14 cellular contexts compared by ENCODE assay signal in genomic region chr15:81182031-81182745, GRCh38. TPM values are rescaled to one million over a fixed set of nuclear protein-coding genes. Genes with fewer than 3 reads are reported as not detected.
DNase-seq lines count a peak whose midpoint lies in the region; ATAC-seq and TF ChIP-seq lines count a peak whose summit lies in the region.
"Had no signal": no experiment of that assay in that cellular context is flagged by ENCODE, and none has a peak within 500 bp of the region (broad histone marks: within the 10 kb centered on the region; RNA-seq: fewer than 3 reads in every experiment).

No MANE protein-coding gene starts in this region.

- no peaks in the 10 kb centered on the region for H3K36me3 ChIP-seq in ascending aorta
- H3K36me3 ChIP-seq in urinary bladder (ENCODE audit: insufficient read depth), result no peaks in the 10 kb centered on the region

- 30% methylated on average over 13 of the region's 13 CpGs for WGBS in urinary bladder

- H3K4me3 Mint-ChIP-seq in activated CD4-positive, alpha-beta memory T cell treated with anti-CD3 and anti-CD28 coated beads, Interleukin-2, amount 10 ng/mL, durations not matched to agents 7 days and 5 days, result no peak overlapping the region
- H3K4me3 Mint-ChIP-seq: activated T-cell treated with anti-CD3 and anti-CD28 coated beads, Interleukin-2, amount 50 U/mL, for 24 hours had no signal

- H3K4me1 Mint-ChIP-seq in activated CD4-positive, alpha-beta memory T cell treated with anti-CD3 and anti-CD28 coated beads, Interleukin-2, amount 10 ng/mL, durations not matched to agents 7 days and 5 days, result peaks cover 20% of the 10 kb centered on the region

- POLR2A ChIA-PET in activated CD4-positive, alpha-beta memory T cell treated with anti-CD3 and anti-CD28 coated beads, Interleukin-2, amount 10 ng/mL, durations not matched to agents 7 days and 5 days (lab: Charles Lee), result no interaction called here

- no peaks in the 10 kb centered on the region for H3K9me3 Mint-ChIP-seq in activated CD4-positive, alpha-beta memory T cell treated with anti-CD3 and anti-CD28 coated beads, Interleukin-2, amount 10 ng/mL, durations not matched to agents 7 days and 5 days
- H3K9me3 Mint-ChIP-seq: activated T-cell treated with anti-CD3 and anti-CD28 coated beads, Interleukin-2, amount 50 U/mL, for 24 hours had no signal

- DNase-seq in ascending aorta (ENCODE audit: low spot score in 2 of 2) (no peak), globus pallidus (ENCODE audit: low spot score) (peak; percentile 40), posterior vena cava (ENCODE audit: low spot score) (peak; percentile 41), NCI-H345 treated with DMSO at 0.1 percent for 48 hours (lab: John Stamatoyannopoulos, UW; ENCODE audit: unreplicated experiment) (no peak)
- no peak for DNase-seq in activated CD4-positive, alpha-beta memory T cell treated with anti-CD3 and anti-CD28 coated beads, Interleukin-2, amount 10 ng/mL, durations not matched to agents 7 days and 5 days
- DNase-seq: activated T-cell treated with anti-CD3 and anti-CD28 coated beads, Interleukin-2, amount 50 U/mL, for 24 hours; effector memory CD4-positive, alpha-beta T cell; GF-D8; NCI-H2171 treated with DMSO at 0.1 percent for 48 hours; occipital lobe had no signal

- H3K4me3 ChIP-seq in ascending aorta (peak overlapping the region; percentile 14 to 49), urinary bladder (ENCODE audit: low read depth, low read length) (peak overlapping the region; percentile 44)

- TF ChIP-seq CTCF in ascending aorta (IDR thresholded peaks at IDR 0.05), result no peak

- ATAC-seq in GM18519 (IDR thresholded peaks at IDR 0.05; ENCODE audit: low FRiP score, unreplicated experiment), result no peak
- ATAC-seq: HCT116 had no signal

- H3K36me3 Mint-ChIP-seq in activated CD4-positive, alpha-beta memory T cell treated with anti-CD3 and anti-CD28 coated beads, Interleukin-2, amount 10 ng/mL, durations not matched to agents 7 days and 5 days (ENCODE audit: low read depth), result no peaks in the 10 kb centered on the region

- no peak overlapping the region for H3K27ac Mint-ChIP-seq in activated CD4-positive, alpha-beta memory T cell treated with anti-CD3 and anti-CD28 coated beads, Interleukin-2, amount 10 ng/mL, durations not matched to agents 7 days and 5 days
- H3K27ac Mint-ChIP-seq: activated T-cell treated with anti-CD3 and anti-CD28 coated beads, Interleukin-2, amount 50 U/mL, for 24 hours had no signal

- no peaks in the 10 kb centered on the region for H3K27me3 ChIP-seq in ascending aorta

- H3K27ac ChIP-seq in ascending aorta (peak overlapping the region in 1 of 2 donors; percentile 21), urinary bladder (ENCODE audit: low read depth) (peak overlapping the region; percentile 48)

- H3K27me3 Mint-ChIP-seq in activated CD4-positive, alpha-beta memory T cell treated with anti-CD3 and anti-CD28 coated beads, Interleukin-2, amount 10 ng/mL, durations not matched to agents 7 days and 5 days, result peaks cover 54% of the 10 kb centered on the region

- CTCF ChIA-PET in activated CD4-positive, alpha-beta memory T cell treated with anti-CD3 and anti-CD28 coated beads, Interleukin-2, amount 10 ng/mL, durations not matched to agents 7 days and 5 days (lab: Charles Lee), result interaction anchor here (0.7 kb wide), 1 partner anchor 73 kb away, joined by 3 read pairs; no protein-coding TSS in a partner anchor

- no peaks in the 10 kb centered on the region for H3K9me3 ChIP-seq in ascending aorta

- H3K4me1 ChIP-seq in ascending aorta, result peaks cover 0 to 2% of the 10 kb centered on the region in 2 donors
- H3K4me1 ChIP-seq in urinary bladder (ENCODE audit: insufficient read depth), result no peaks in the 10 kb centered on the region

- intact Hi-C loops in ascending aorta (cut with DNase I), result no loop called here
- intact Hi-C loops in posterior vena cava (cut with DNase I), result no loop called here

RNA-seq across cellular contexts. Expression of gene IL16, which starts 14.5 kb away (rescaled TPM):
- total RNA-seq in ascending aorta (8.5 TPM), posterior vena cava (10 to 100 TPM; 12.1 to 21.8 TPM), urinary bladder (10.6 TPM)
- 20.7 TPM for polyA plus RNA-seq in urinary bladder
- 100 to 1,000 TPM; 196 to 200 TPM for total RNA-seq in activated CD4-positive, alpha-beta memory T cell treated with anti-CD3 and anti-CD28 coated beads, Interleukin-2, amount 10 ng/mL, durations not matched to agents 7 days and 5 days

RNA-seq across cellular contexts. Expression of gene CFAP161, which starts 48.1 kb away (rescaled TPM):
- total RNA-seq in ascending aorta (not detected), posterior vena cava (under 1 TPM in 1 of 2 donors, not detected in 1; 0.52 TPM), urinary bladder (0.90 TPM)
- not detected for polyA plus RNA-seq in urinary bladder
- not detected for total RNA-seq in activated CD4-positive, alpha-beta memory T cell treated with anti-CD3 and anti-CD28 coated beads, Interleukin-2, amount 10 ng/mL, durations not matched to agents 7 days and 5 days
- polyA plus RNA-seq: aorta had no signal

Comparison
In these comparisons a context has a peak if more than half of its experiments do, and no peak if none do; other contexts are left out.
1. DNase-seq: peak in globus pallidus (single experiment) and posterior vena cava (single experiment); none in ascending aorta (0 of 2), activated CD4-positive, alpha-beta memory T cell treated with anti-CD3 and anti-CD28 coated beads, Interleukin-2, amount 10 ng/mL, durations not matched to agents 7 days and 5 days (single experiment) and NCI-H345 treated with DMSO at 0.1 percent for 48 hours (single experiment).
2. RNA of gene IL16, which starts 14.5 kb away (total RNA-seq): 196 to 200 TPM in activated CD4-positive, alpha-beta memory T cell treated with anti-CD3 and anti-CD28 coated beads, Interleukin-2, amount 10 ng/mL, durations not matched to agents 7 days and 5 days; 12.1 to 21.8 TPM in posterior vena cava, 10.6 TPM in urinary bladder (single experiment) and 8.5 TPM in ascending aorta (single experiment); every median in the first group is over 4 times any median in the second.